Comparison of ENCODE assay signal across 8 cellular contexts in the genomic region with DNA sequence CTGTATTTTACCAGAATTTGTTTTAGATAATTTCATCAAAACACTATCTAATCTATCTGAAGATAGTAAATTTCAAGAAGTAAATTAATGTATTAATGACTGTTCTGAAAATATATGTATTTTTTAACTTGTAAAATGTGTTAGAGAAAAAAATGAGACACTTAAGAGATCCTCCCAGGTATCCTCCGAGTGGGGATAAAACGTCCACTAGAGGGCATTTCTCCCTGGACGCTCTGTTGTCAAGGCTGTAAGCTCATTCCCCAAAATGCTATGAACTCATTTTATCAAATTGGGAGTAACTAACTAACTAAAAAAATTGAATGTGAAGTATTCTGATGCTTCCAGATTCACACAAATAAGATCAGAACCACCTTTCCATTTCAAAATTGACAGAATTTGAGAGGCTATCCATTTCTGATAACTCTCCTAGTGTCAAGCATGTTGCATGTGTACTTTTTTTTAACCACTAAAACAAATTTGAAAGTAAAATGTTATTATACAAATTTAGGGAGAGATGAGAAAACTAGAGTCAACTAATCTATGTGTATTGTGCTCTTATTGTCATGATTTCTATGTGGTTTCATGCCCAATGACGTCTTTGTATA.
DNase-seq lines count a peak whose midpoint lies in the region; ATAC-seq, FAIRE-seq and TF ChIP-seq lines count a peak whose summit lies in the region.

No MANE protein-coding gene starts in this region.

- H3K79me2 ChIP-seq in fibroblast of lung (ENCODE audit: control insufficient read depth, insufficient read depth, low read length) = no peaks in the 10 kb centered on the region
- H3K79me2 ChIP-seq in parathyroid adenoma = no peaks in the 10 kb centered on the region

- H2AFZ ChIP-seq in fibroblast of lung (ENCODE audit: low read length) = no peak overlapping the region
- no peak overlapping the region for H2AFZ ChIP-seq in parathyroid adenoma

- H3K4me2 ChIP-seq in fibroblast of lung (ENCODE audit: extremely low read depth, insufficient read depth, low read length) = no peak overlapping the region
- H3K4me2 ChIP-seq in parathyroid adenoma (ENCODE audit: low read length) = no peak overlapping the region

- H3K27me3 ChIP-seq in fibroblast of lung (ENCODE audit: control insufficient read depth, insufficient read depth, low read length) = no peaks in the 10 kb centered on the region
- no peaks in the 10 kb centered on the region for H3K27me3 ChIP-seq in parathyroid adenoma (ENCODE audit: control insufficient read depth, insufficient read depth, low read length)

- TF ChIP-seq CTCF in GM12865 (IDR thresholded peaks at IDR 0.05; ENCODE audit: insufficient read depth, low read depth, low read length, missing control alignments) (peak; percentile 67), fibroblast of lung (conservative IDR thresholded peaks at IDR 0.05 in 1 of 2, IDR thresholded peaks at IDR 0.05 in 1 of 2; ENCODE audit: low read depth in 1 of 2, low read length in 2 of 2) (peak; percentile 54 to 85), parathyroid adenoma (IDR thresholded peaks at IDR 0.05) (peak; percentile 46)

- H3K9me3 ChIP-seq in fibroblast of lung (ENCODE audit: control insufficient read depth, insufficient read depth, low read depth, low read length) = no peaks in the 10 kb centered on the region
- no peaks in the 10 kb centered on the region for H3K9me3 ChIP-seq in parathyroid adenoma (ENCODE audit: control insufficient read depth, low read length)

- ATAC-seq in HG02981 (IDR thresholded peaks at IDR 0.05; ENCODE audit: unreplicated experiment) (peak; percentile 80), GM21786 (IDR thresholded peaks at IDR 0.05; ENCODE audit: unreplicated experiment) (no peak)

- H3K27ac ChIP-seq in fibroblast of lung (ENCODE audit: insufficient read depth, low read length) = no peak overlapping the region
- no peak overlapping the region for H3K27ac ChIP-seq in parathyroid adenoma

- H3K36me3 ChIP-seq in fibroblast of lung (ENCODE audit: control insufficient read depth, insufficient read depth, low read length) (no peaks in the 10 kb centered on the region), parathyroid adenoma (ENCODE audit: control insufficient read depth, insufficient read depth, low read length) (no peaks in the 10 kb centered on the region)

- peak; percentile 66 for FAIRE-seq in RCC 7860 (lab: Jason Lieb, UNC)

- H3K9ac ChIP-seq in fibroblast of lung (ENCODE audit: insufficient read depth, low read length) (no peak overlapping the region), parathyroid adenoma (no peak overlapping the region)

- H4K20me1 ChIP-seq in fibroblast of lung (ENCODE audit: control insufficient read depth, extremely low read depth, insufficient read depth, low read length) = no peaks in the 10 kb centered on the region

- H3K4me3 ChIP-seq in GM12865 (ENCODE audit: low read depth, low read length) (no peak overlapping the region), fibroblast of lung (replicated peaks in 1 of 4; ENCODE audit: control extremely low read depth in 1 of 4, insufficient read depth in 1 of 4, low read depth in 3 of 4, low read length in 4 of 4) (no peak overlapping the region), parathyroid adenoma (ENCODE audit: low read depth, low read length) (no peak overlapping the region)

- H3K4me1 ChIP-seq in fibroblast of lung (ENCODE audit: control insufficient read depth, extremely low read depth, insufficient read depth, low read length) (no peaks in the 10 kb centered on the region), parathyroid adenoma (no peaks in the 10 kb centered on the region)

- DNase-seq in AG08396 (ENCODE audit: low spot score) = peak; percentile 6
- peak; percentile 52 for DNase-seq in GM12865 (ENCODE audit: low read depth)
- DNase-seq in RCC 7860 (ENCODE audit: low spot score) = peak; percentile 11
- peak; percentile 32 to 51 for DNase-seq in fibroblast of lung (ENCODE audit: low read depth in 2 of 2)
- no peak for DNase-seq in cortex of kidney (lab: John Stamatoyannopoulos, UW)
